1 cellular context compared by ENCODE assay signal in the genomic region with DNA sequence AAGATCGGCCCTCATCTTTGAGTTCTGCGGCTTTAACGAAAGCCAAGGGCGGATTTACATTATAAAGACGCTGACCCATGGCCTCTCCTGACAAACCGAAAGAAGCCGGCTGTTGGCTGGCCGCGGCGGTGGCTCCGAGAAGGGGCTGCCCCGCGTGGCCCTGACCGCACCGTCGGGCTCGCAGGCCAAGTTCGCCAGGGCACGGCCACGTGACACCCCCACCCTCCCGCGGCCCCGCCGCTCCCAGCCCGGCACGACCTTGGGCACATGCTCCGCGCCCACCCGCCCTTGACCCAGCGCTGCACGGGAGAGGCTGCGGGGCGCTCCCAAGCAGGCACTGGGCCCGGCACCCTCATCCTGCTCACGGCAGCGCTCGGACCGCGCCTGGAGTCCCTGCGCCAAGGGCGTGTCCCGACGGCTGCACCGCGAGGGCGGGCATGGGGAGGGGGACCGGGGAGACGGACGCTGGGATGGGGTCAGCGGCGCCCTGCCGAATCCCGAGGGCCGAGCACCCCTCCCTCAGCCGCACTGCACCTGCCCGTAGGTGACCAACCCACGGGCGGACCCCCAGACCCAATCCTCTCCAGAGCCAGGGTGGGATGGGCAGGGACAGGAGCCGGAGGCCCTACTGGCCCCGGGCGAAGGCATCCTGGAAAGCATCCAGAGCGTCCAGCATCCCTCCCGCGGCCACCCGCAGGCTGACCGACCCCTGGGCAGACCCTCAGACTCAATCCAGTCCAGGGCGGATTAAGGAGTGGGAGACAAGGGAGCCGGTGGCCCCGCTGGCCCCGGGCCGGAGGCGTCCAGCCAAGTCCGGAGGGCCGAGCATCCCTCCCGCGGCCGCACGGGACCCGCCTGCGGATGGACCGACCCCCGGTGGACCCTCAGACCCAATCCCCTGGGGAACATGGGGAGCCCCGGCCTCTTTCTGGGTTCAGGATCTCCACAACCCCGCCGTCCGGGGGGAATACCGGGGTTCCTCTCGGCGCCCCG.
TF ChIP-seq lines count a peak whose summit lies in the region.

No MANE protein-coding gene starts in this region.

TF ChIP-seq in K562, 482 proteins besides CTCF, POLR2A, EP300 and RAD21 (continued from another document and continues in another):
- TF ChIP-seq CCNT2 (IDR thresholded peaks at IDR 0.05; ENCODE audit: borderline replicate concordance, extremely low read depth, insufficient read length, low read depth, low read length): peak; percentile 30
- TF ChIP-seq HNRNPL (IDR thresholded peaks at IDR 0.05; ENCODE audit: low read depth, low read length): peak; percentile 76
- no peak for TF ChIP-seq ZNF354B (CRISPR knock-in tag; IDR thresholded peaks at IDR 0.05)
- TF ChIP-seq, protein P1, sequence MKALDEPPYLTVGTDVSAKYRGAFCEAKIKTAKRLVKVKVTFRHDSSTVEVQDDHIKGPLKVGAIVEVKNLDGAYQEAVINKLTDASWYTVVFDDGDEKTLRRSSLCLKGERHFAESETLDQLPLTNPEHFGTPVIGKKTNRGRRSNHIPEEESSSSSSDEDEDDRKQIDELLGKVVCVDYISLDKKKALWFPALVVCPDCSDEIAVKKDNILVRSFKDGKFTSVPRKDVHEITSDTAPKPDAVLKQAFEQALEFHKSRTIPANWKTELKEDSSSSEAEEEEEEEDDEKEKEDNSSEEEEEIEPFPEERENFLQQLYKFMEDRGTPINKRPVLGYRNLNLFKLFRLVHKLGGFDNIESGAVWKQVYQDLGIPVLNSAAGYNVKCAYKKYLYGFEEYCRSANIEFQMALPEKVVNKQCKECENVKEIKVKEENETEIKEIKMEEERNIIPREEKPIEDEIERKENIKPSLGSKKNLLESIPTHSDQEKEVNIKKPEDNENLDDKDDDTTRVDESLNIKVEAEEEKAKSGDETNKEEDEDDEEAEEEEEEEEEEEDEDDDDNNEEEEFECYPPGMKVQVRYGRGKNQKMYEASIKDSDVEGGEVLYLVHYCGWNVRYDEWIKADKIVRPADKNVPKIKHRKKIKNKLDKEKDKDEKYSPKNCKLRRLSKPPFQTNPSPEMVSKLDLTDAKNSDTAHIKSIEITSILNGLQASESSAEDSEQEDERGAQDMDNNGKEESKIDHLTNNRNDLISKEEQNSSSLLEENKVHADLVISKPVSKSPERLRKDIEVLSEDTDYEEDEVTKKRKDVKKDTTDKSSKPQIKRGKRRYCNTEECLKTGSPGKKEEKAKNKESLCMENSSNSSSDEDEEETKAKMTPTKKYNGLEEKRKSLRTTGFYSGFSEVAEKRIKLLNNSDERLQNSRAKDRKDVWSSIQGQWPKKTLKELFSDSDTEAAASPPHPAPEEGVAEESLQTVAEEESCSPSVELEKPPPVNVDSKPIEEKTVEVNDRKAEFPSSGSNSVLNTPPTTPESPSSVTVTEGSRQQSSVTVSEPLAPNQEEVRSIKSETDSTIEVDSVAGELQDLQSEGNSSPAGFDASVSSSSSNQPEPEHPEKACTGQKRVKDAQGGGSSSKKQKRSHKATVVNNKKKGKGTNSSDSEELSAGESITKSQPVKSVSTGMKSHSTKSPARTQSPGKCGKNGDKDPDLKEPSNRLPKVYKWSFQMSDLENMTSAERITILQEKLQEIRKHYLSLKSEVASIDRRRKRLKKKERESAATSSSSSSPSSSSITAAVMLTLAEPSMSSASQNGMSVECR (CRISPR knock-in tag; IDR thresholded peaks at IDR 0.05): 0 out of 2 replicates have a peak, but pooled peaks have one; percentile 37
- TF ChIP-seq ZNF75A (CRISPR knock-in tag; IDR thresholded peaks at IDR 0.05): no peak
- TF ChIP-seq, protein P2, sequence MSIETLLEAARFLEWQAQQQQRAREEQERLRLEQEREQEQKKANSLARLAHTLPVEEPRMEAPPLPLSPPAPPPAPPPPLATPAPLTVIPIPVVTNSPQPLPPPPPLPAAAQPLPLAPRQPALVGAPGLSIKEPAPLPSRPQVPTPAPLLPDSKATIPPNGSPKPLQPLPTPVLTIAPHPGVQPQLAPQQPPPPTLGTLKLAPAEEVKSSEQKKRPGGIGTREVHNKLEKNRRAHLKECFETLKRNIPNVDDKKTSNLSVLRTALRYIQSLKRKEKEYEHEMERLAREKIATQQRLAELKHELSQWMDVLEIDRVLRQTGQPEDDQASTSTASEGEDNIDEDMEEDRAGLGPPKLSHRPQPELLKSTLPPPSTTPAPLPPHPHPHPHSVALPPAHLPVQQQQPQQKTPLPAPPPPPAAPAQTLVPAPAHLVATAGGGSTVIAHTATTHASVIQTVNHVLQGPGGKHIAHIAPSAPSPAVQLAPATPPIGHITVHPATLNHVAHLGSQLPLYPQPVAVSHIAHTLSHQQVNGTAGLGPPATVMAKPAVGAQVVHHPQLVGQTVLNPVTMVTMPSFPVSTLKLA (conservative IDR thresholded peaks at IDR 0.05): peak in 1 of 2 experiments; percentile 64; a peak in 3 of 4 replicates
- TF ChIP-seq, protein P3, sequence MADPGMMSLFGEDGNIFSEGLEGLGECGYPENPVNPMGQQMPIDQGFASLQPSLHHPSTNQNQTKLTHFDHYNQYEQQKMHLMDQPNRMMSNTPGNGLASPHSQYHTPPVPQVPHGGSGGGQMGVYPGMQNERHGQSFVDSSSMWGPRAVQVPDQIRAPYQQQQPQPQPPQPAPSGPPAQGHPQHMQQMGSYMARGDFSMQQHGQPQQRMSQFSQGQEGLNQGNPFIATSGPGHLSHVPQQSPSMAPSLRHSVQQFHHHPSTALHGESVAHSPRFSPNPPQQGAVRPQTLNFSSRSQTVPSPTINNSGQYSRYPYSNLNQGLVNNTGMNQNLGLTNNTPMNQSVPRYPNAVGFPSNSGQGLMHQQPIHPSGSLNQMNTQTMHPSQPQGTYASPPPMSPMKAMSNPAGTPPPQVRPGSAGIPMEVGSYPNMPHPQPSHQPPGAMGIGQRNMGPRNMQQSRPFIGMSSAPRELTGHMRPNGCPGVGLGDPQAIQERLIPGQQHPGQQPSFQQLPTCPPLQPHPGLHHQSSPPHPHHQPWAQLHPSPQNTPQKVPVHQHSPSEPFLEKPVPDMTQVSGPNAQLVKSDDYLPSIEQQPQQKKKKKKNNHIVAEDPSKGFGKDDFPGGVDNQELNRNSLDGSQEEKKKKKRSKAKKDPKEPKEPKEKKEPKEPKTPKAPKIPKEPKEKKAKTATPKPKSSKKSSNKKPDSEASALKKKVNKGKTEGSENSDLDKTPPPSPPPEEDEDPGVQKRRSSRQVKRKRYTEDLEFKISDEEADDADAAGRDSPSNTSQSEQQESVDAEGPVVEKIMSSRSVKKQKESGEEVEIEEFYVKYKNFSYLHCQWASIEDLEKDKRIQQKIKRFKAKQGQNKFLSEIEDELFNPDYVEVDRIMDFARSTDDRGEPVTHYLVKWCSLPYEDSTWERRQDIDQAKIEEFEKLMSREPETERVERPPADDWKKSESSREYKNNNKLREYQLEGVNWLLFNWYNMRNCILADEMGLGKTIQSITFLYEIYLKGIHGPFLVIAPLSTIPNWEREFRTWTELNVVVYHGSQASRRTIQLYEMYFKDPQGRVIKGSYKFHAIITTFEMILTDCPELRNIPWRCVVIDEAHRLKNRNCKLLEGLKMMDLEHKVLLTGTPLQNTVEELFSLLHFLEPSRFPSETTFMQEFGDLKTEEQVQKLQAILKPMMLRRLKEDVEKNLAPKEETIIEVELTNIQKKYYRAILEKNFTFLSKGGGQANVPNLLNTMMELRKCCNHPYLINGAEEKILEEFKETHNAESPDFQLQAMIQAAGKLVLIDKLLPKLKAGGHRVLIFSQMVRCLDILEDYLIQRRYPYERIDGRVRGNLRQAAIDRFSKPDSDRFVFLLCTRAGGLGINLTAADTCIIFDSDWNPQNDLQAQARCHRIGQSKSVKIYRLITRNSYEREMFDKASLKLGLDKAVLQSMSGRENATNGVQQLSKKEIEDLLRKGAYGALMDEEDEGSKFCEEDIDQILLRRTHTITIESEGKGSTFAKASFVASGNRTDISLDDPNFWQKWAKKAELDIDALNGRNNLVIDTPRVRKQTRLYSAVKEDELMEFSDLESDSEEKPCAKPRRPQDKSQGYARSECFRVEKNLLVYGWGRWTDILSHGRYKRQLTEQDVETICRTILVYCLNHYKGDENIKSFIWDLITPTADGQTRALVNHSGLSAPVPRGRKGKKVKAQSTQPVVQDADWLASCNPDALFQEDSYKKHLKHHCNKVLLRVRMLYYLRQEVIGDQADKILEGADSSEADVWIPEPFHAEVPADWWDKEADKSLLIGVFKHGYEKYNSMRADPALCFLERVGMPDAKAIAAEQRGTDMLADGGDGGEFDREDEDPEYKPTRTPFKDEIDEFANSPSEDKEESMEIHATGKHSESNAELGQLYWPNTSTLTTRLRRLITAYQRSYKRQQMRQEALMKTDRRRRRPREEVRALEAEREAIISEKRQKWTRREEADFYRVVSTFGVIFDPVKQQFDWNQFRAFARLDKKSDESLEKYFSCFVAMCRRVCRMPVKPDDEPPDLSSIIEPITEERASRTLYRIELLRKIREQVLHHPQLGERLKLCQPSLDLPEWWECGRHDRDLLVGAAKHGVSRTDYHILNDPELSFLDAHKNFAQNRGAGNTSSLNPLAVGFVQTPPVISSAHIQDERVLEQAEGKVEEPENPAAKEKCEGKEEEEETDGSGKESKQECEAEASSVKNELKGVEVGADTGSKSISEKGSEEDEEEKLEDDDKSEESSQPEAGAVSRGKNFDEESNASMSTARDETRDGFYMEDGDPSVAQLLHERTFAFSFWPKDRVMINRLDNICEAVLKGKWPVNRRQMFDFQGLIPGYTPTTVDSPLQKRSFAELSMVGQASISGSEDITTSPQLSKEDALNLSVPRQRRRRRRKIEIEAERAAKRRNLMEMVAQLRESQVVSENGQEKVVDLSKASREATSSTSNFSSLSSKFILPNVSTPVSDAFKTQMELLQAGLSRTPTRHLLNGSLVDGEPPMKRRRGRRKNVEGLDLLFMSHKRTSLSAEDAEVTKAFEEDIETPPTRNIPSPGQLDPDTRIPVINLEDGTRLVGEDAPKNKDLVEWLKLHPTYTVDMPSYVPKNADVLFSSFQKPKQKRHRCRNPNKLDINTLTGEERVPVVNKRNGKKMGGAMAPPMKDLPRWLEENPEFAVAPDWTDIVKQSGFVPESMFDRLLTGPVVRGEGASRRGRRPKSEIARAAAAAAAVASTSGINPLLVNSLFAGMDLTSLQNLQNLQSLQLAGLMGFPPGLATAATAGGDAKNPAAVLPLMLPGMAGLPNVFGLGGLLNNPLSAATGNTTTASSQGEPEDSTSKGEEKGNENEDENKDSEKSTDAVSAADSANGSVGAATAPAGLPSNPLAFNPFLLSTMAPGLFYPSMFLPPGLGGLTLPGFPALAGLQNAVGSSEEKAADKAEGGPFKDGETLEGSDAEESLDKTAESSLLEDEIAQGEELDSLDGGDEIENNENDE (IDR thresholded peaks at IDR 0.05; ENCODE audit: low read depth, low read length): no peak
- no peak for TF ChIP-seq TAF9B (IDR thresholded peaks at IDR 0.05; ENCODE audit: partially characterized antibody)
- TF ChIP-seq ETV1 (tag; conservative IDR thresholded peaks at IDR 0.05; ENCODE audit: low read depth): no peak
- no peak for TF ChIP-seq BMI1 (IDR thresholded peaks at IDR 0.05; ENCODE audit: low read length)
- TF ChIP-seq ZFX (CRISPR knock-in tag; IDR thresholded peaks at IDR 0.05): peak; percentile 52
- TF ChIP-seq ZNF224 (CRISPR knock-in tag; IDR thresholded peaks at IDR 0.05): no peak
- peak; percentile 75 for TF ChIP-seq NCOA6 (IDR thresholded peaks at IDR 0.05)
- TF ChIP-seq FIP1L1 (IDR thresholded peaks at IDR 0.05; ENCODE audit: low read depth, low read length, poor library complexity, severe bottlenecking): peak; percentile 48
- no peak for TF ChIP-seq NONO (IDR thresholded peaks at IDR 0.05; ENCODE audit: low read depth in 2 of 2, low read length in 1 of 2)
- TF ChIP-seq ZBTB1 (CRISPR knock-in tag; IDR thresholded peaks at IDR 0.05; ENCODE audit: borderline replicate concordance, low read depth): 0 out of 2 replicates have a peak, but pooled peaks have one; percentile 16
- no peak for TF ChIP-seq ZNF551 (CRISPR knock-in tag; IDR thresholded peaks at IDR 0.05)
- peak; percentile 76 for TF ChIP-seq POLR2G (IDR thresholded peaks at IDR 0.05; ENCODE audit: low read depth, low read length)
- peak; percentile 52 for TF ChIP-seq NFIC (IDR thresholded peaks at IDR 0.05)
- TF ChIP-seq DDX20 (tag; IDR thresholded peaks at IDR 0.05; ENCODE audit: low read depth): no peak
- TF ChIP-seq, protein P4, sequence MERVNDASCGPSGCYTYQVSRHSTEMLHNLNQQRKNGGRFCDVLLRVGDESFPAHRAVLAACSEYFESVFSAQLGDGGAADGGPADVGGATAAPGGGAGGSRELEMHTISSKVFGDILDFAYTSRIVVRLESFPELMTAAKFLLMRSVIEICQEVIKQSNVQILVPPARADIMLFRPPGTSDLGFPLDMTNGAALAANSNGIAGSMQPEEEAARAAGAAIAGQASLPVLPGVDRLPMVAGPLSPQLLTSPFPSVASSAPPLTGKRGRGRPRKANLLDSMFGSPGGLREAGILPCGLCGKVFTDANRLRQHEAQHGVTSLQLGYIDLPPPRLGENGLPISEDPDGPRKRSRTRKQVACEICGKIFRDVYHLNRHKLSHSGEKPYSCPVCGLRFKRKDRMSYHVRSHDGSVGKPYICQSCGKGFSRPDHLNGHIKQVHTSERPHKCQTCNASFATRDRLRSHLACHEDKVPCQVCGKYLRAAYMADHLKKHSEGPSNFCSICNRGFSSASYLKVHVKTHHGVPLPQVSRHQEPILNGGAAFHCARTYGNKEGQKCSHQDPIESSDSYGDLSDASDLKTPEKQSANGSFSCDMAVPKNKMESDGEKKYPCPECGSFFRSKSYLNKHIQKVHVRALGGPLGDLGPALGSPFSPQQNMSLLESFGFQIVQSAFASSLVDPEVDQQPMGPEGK (CRISPR knock-in tag; IDR thresholded peaks at IDR 0.05; ENCODE audit: borderline replicate concordance): no peak
- no peak for TF ChIP-seq ZNF324 (CRISPR knock-in tag; IDR thresholded peaks at IDR 0.05)
- peak in 1 of 2 experiments; percentile 28; a peak in 2 of 4 replicates for TF ChIP-seq HDAC1 (IDR thresholded peaks at IDR 0.05)
- TF ChIP-seq, protein P5, sequence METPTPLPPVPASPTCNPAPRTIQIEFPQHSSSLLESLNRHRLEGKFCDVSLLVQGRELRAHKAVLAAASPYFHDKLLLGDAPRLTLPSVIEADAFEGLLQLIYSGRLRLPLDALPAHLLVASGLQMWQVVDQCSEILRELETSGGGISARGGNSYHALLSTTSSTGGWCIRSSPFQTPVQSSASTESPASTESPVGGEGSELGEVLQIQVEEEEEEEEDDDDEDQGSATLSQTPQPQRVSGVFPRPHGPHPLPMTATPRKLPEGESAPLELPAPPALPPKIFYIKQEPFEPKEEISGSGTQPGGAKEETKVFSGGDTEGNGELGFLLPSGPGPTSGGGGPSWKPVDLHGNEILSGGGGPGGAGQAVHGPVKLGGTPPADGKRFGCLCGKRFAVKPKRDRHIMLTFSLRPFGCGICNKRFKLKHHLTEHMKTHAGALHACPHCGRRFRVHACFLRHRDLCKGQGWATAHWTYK (CRISPR knock-in tag; IDR thresholded peaks at IDR 0.05): no peak
- TF ChIP-seq NFYB (IDR thresholded peaks at IDR 0.05; ENCODE audit: extremely low read depth, insufficient read length): no peak
- TF ChIP-seq SP2 (IDR thresholded peaks at IDR 0.05; ENCODE audit: extremely low read depth, low read depth, low read length, poor library complexity, severe bottlenecking): no peak
- TF ChIP-seq HNRNPUL1 (IDR thresholded peaks at IDR 0.05; ENCODE audit: low read length): no peak
- TF ChIP-seq, protein P6, sequence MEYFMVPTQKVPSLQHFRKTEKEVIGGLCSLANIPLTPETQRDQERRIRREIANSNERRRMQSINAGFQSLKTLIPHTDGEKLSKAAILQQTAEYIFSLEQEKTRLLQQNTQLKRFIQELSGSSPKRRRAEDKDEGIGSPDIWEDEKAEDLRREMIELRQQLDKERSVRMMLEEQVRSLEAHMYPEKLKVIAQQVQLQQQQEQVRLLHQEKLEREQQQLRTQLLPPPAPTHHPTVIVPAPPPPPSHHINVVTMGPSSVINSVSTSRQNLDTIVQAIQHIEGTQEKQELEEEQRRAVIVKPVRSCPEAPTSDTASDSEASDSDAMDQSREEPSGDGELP (CRISPR knock-in tag; IDR thresholded peaks at IDR 0.05; ENCODE audit: borderline replicate concordance): 0 out of 2 replicates have a peak, but pooled peaks have one; percentile 17
- TF ChIP-seq ZNF707 (CRISPR knock-in tag; conservative IDR thresholded peaks at IDR 0.05): no peak
- peak; percentile 35 for TF ChIP-seq PRPF4 (IDR thresholded peaks at IDR 0.05; ENCODE audit: insufficient read depth, low read depth, low read length, poor library complexity, severe bottlenecking)
